28 cellular contexts compared by ENCODE assay signal in the genomic region with DNA sequence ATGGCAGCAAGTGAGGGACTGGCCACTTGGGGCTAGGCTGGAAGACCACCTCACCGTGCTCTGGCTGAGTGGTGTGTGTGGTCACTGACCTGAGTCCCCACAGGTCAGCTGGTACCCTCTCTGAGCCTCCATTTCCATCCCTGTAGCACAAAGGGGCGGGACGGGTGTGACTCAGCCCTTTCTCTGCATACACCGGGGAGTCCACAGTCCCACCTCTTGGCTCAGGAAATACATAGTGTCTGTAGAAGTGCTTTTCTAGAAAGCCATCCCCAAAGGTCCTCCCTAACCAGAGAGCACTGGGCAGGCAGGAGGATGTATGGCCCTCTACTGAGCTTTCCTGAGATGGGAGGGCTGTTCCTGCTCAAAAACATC. TPM values are rescaled to one million over a fixed set of nuclear protein-coding genes. Genes with fewer than 3 reads are reported as not detected.
DNase-seq lines count a peak whose midpoint lies in the region; ATAC-seq, FAIRE-seq and TF ChIP-seq lines count a peak whose summit lies in the region.
"Had no signal": no experiment of that assay in that cellular context is flagged by ENCODE, and none has a peak within 500 bp of the region (broad histone marks: within the 10 kb centered on the region; RNA-seq: fewer than 3 reads in every experiment).

No MANE protein-coding gene starts in this region.

- ATAC-seq in lower lobe of right lung: no peak
- no peak for ATAC-seq in natural killer cell treated with Interleukin-12 subunit alpha and Interleukin-12 subunit beta and Interleukin-15 and Interleukin-18, amount 100 ng/mL, for 72 hours
- ATAC-seq: body of pancreas; GM12878; naive thymus-derived CD8-positive, alpha-beta T cell had no signal

- H3K4me3 Mint-ChIP-seq in natural killer cell treated with Interleukin-12 subunit alpha and Interleukin-12 subunit beta and Interleukin-15 and Interleukin-18, amount 100 ng/mL, for 72 hours: no peak overlapping the region
- H3K4me3 Mint-ChIP-seq: activated naive CD8-positive, alpha-beta T cell treated with anti-CD3 and anti-CD28 coated beads, Interleukin-2, amount 10 ng/mL, durations not matched to agents 7 days and 5 days; dendritic cell treated with granulocyte-macrophage colony-stimulating factor and Interleukin-4, amounts not matched to agents 40 ng/mL and 50 ng/mL, for 4 days; IgD-negative memory B cell; naive thymus-derived CD8-positive, alpha-beta T cell; type B pancreatic cell had no signal

- POLR2A ChIA-PET in RWPE1 (lab: Yijun Ruan, JAX; ENCODE audit: low non-redundant PET): no interaction called here

- H3K27me3 ChIP-seq in lower lobe of right lung (ENCODE audit: low read depth): peaks cover 4% of the 10 kb centered on the region
- peaks cover 0 to 3% of the 10 kb centered on the region in 2 donors for H3K27me3 ChIP-seq in small intestine (ENCODE audit: control insufficient read depth in 2 of 2, insufficient read depth in 2 of 2, low read length in 2 of 2)
- H3K27me3 ChIP-seq: body of pancreas had no signal

- intact Hi-C loops in lower lobe of right lung (cut with DNase I): no loop called here

- CTCF ChIA-PET in RWPE1 (lab: Yijun Ruan, JAX): interaction anchor here (1.5 kb wide), 1 partner anchor 28 kb away, joined by 7 read pairs; no protein-coding TSS in a partner anchor

- H3K4me3 ChIP-seq in lower lobe of right lung: no peak overlapping the region
- no peak overlapping the region for H3K4me3 ChIP-seq in small intestine (ENCODE audit: low read depth in 1 of 2, low read length in 2 of 2)
- H3K4me3 ChIP-seq: body of pancreas, GM12878, stomach had no signal

- FAIRE-seq in small intestine (lab: Jason Lieb, UNC): no peak
- FAIRE-seq: A204.1, GM12878 had no signal

- DNase-seq in activated CD4-positive, alpha-beta T cell treated with anti-CD3 and anti-CD28 coated beads for 48 hours: peak; percentile 15
- no peak for DNase-seq in activated CD4-positive, alpha-beta T cell treated with anti-CD3 and anti-CD28 coated beads for 4 hours
- DNase-seq in ELR (ENCODE audit: low read depth): peak; percentile 34
- DNase-seq in RWPE1 (ENCODE audit: low spot score): peak; percentile 62
- peak; percentile 22 for DNase-seq in lower lobe of right lung
- no peak for DNase-seq in small intestine
- DNase-seq in natural killer cell treated with Interleukin-12 subunit alpha and Interleukin-12 subunit beta and Interleukin-15 and Interleukin-18, amount 100 ng/mL, for 72 hours (ENCODE audit: low spot score): no peak
- DNase-seq in NCI-H446 (lab: John Stamatoyannopoulos, UW): no peak
- DNase-seq: activated CD4-positive, alpha-beta T cell treated with anti-CD3 and anti-CD28 coated beads, Interleukin-2, amount 50 U/mL, for 4 hours; activated naive CD8-positive, alpha-beta T cell treated with anti-CD3 and anti-CD28 coated beads, Interleukin-2, amount 10 ng/mL, durations not matched to agents 7 days and 5 days; activated T-cell treated with anti-CD3 and anti-CD28 coated beads, Interleukin-2, amount 50 U/mL, for 48 hours; body of pancreas; HCEC 1CT; naive thymus-derived CD8-positive, alpha-beta T cell; NCI-H187 treated with DMSO at 0.1 percent for 48 hours; NCI-H345; SHP77 treated with DMSO at 0.1 percent for 48 hours; stomach; T-helper 1 cell had no signal

- peaks cover 19 to 21% of the 10 kb centered on the region in 2 donors for H3K27me3 Mint-ChIP-seq in natural killer cell treated with Interleukin-12 subunit alpha and Interleukin-12 subunit beta and Interleukin-15 and Interleukin-18, amount 100 ng/mL, for 72 hours
- H3K27me3 Mint-ChIP-seq: activated naive CD8-positive, alpha-beta T cell treated with anti-CD3 and anti-CD28 coated beads, Interleukin-2, amount 10 ng/mL, durations not matched to agents 7 days and 5 days had no signal

- no peaks in the 10 kb centered on the region for H3K36me3 ChIP-seq in lower lobe of right lung
- no peaks in the 10 kb centered on the region for H3K36me3 ChIP-seq in small intestine (ENCODE audit: control insufficient read depth in 2 of 2, insufficient read depth in 2 of 2, low read length in 2 of 2)
- H3K36me3 ChIP-seq: stomach had no signal

- H3K27ac ChIP-seq in RWPE1 (peak overlapping the region; percentile 99), lower lobe of right lung (no peak overlapping the region), small intestine (ENCODE audit: low read depth in 1 of 2, low read length in 1 of 2) (no peak overlapping the region)
- H3K27ac ChIP-seq: body of pancreas, parathyroid adenoma, stomach had no signal

- no peaks in the 10 kb centered on the region for H3K9me3 Mint-ChIP-seq in natural killer cell treated with Interleukin-12 subunit alpha and Interleukin-12 subunit beta and Interleukin-15 and Interleukin-18, amount 100 ng/mL, for 72 hours
- H3K9me3 Mint-ChIP-seq: activated naive CD8-positive, alpha-beta T cell treated with anti-CD3 and anti-CD28 coated beads, Interleukin-2, amount 10 ng/mL, durations not matched to agents 7 days and 5 days; naive thymus-derived CD8-positive, alpha-beta T cell; type B pancreatic cell had no signal

- H3K4me1 Mint-ChIP-seq in natural killer cell treated with Interleukin-12 subunit alpha and Interleukin-12 subunit beta and Interleukin-15 and Interleukin-18, amount 100 ng/mL, for 72 hours (ENCODE audit: low read depth in 2 of 2): no peaks in the 10 kb centered on the region

- no peaks in the 10 kb centered on the region for H3K9me3 ChIP-seq in lower lobe of right lung
- no peaks in the 10 kb centered on the region for H3K9me3 ChIP-seq in small intestine (ENCODE audit: control insufficient read depth, low read depth)
- H3K9me3 ChIP-seq: body of pancreas, stomach had no signal

- no peaks in the 10 kb centered on the region for H3K4me1 ChIP-seq in lower lobe of right lung
- no peaks in the 10 kb centered on the region for H3K4me1 ChIP-seq in small intestine (ENCODE audit: control insufficient read depth in 2 of 2, insufficient read depth in 1 of 2, low read depth in 1 of 2, low read length in 1 of 2)
- H3K4me1 ChIP-seq: body of pancreas, parathyroid adenoma, stomach had no signal

- no peaks in the 10 kb centered on the region for H3K36me3 Mint-ChIP-seq in natural killer cell treated with Interleukin-12 subunit alpha and Interleukin-12 subunit beta and Interleukin-15 and Interleukin-18, amount 100 ng/mL, for 72 hours
- H3K36me3 Mint-ChIP-seq: activated naive CD8-positive, alpha-beta T cell treated with anti-CD3 and anti-CD28 coated beads, Interleukin-2, amount 10 ng/mL, durations not matched to agents 7 days and 5 days; type B pancreatic cell had no signal

- no peak for TF ChIP-seq CTCF in RWPE1 (conservative IDR thresholded peaks at IDR 0.05; ENCODE audit: low read depth)
- TF ChIP-seq CTCF in lower lobe of right lung (IDR thresholded peaks at IDR 0.05): no peak

- H3K27ac Mint-ChIP-seq in natural killer cell treated with Interleukin-12 subunit alpha and Interleukin-12 subunit beta and Interleukin-15 and Interleukin-18, amount 100 ng/mL, for 72 hours: no peak overlapping the region
- H3K27ac Mint-ChIP-seq: activated naive CD8-positive, alpha-beta T cell treated with anti-CD3 and anti-CD28 coated beads, Interleukin-2, amount 10 ng/mL, durations not matched to agents 7 days and 5 days; dendritic cell treated with granulocyte-macrophage colony-stimulating factor and Interleukin-4, amounts not matched to agents 40 ng/mL and 50 ng/mL, for 4 days; IgD-negative memory B cell had no signal

- 45 to 62% (median 52%) methylated on average over 4 of the region's 4 CpGs for WGBS in small intestine, 3 donors

RNA-seq across cellular contexts. Expression of gene WNT7A, which starts 27.2 kb away (rescaled TPM):
- 4.1 TPM for total RNA-seq in lower lobe of right lung
- under 1 TPM in 1 of 3 donors, not detected in 2; 0.01 TPM for polyA plus RNA-seq in small intestine
- total RNA-seq in natural killer cell treated with Interleukin-12 subunit alpha and Interleukin-12 subunit beta and Interleukin-15 and Interleukin-18, amount 100 ng/mL, for 72 hours: not detected
- total RNA-seq: fibroblast of villous mesenchyme, mesenteric fat pad, stomach had no signal
- polyA plus RNA-seq: BJ, GM12878 had no signal

Comparison
In these comparisons a context has a peak if more than half of its experiments do, and no peak if none do; other contexts are left out.
1. DNase-seq: peak in activated CD4-positive, alpha-beta T cell treated with anti-CD3 and anti-CD28 coated beads for 48 hours (single experiment), ELR (single experiment), RWPE1 (single experiment) and lower lobe of right lung (single experiment); none in activated CD4-positive, alpha-beta T cell treated with anti-CD3 and anti-CD28 coated beads for 4 hours (0 of 2), small intestine (single experiment), natural killer cell treated with Interleukin-12 subunit alpha and Interleukin-12 subunit beta and Interleukin-15 and Interleukin-18, amount 100 ng/mL, for 72 hours (single experiment) and NCI-H446 (0 of 2).